Comparison of ENCODE assay signal across 8 cellular contexts in genomic region chr6:52284131-52284459, GRCh38. TPM values are rescaled to one million over a fixed set of nuclear protein-coding genes. Genes with fewer than 3 reads are reported as not detected.
DNase-seq lines count a peak whose midpoint lies in the region; ATAC-seq, FAIRE-seq and TF ChIP-seq lines count a peak whose summit lies in the region.

No MANE protein-coding gene starts in this region.

- intact Hi-C loops in testis (cut with DNase I; ENCODE audit: low total_unique reads): loop anchor here (10.0 kb wide), 1 partner anchor 111 kb away; no protein-coding TSS in a partner anchor

- no peak overlapping the region for H2BK120ac ChIP-seq in mesenchymal stem cell (ENCODE audit: low read depth, low read length)

- no peak overlapping the region for H2BK12ac ChIP-seq in mesenchymal stem cell (ENCODE audit: low read length in 2 of 2)

- H2AFZ ChIP-seq in mesenchymal stem cell (ENCODE audit: low read depth, low read length): peak overlapping the region; percentile 95

- peak overlapping the region in 1 of 2 experiments; percentile 76 for H3K18ac ChIP-seq in mesenchymal stem cell (ENCODE audit: low read depth in 1 of 2, low read length in 2 of 2)

- H3K23ac ChIP-seq in mesenchymal stem cell (ENCODE audit: low read length in 2 of 2): peak overlapping the region in 1 of 2 experiments; percentile 87

- no peak overlapping the region for H2AK5ac ChIP-seq in mesenchymal stem cell (ENCODE audit: low read length, severe bottlenecking)

- DNase-seq in NCI-H1436 (lab: John Stamatoyannopoulos, UW) (peak; percentile 8), NCI-H1436 treated with DMSO at 0.1 percent for 48 hours (lab: John Stamatoyannopoulos, UW) (no peak), NCI-H748 treated with DMSO at 0.1 percent for 48 hours (lab: John Stamatoyannopoulos, UW) (peak; percentile 77), bronchial epithelial cell (ENCODE audit: low read depth) (no peak), mesenchymal stem cell (peak; percentile 51), testis (peak; percentile 69), GF-D8 (lab: John Stamatoyannopoulos, UW) (no peak)

- peak overlapping the region; percentile 86 for H3K9ac ChIP-seq in mesenchymal stem cell (ENCODE audit: low read length)

- TF ChIP-seq CTCF in bronchial epithelial cell (IDR thresholded peaks at IDR 0.05; ENCODE audit: insufficient read depth, low read length, severe bottlenecking) (no peak), testis (IDR thresholded peaks at IDR 0.05) (no peak)

- H3K4ac ChIP-seq in mesenchymal stem cell (ENCODE audit: low read depth in 1 of 2, low read length in 2 of 2): peak overlapping the region in 1 of 2 experiments; percentile 67

- no peaks in the 10 kb centered on the region for H3K27me3 ChIP-seq in bronchial epithelial cell (ENCODE audit: control insufficient read depth, insufficient read depth, low read length)
- no peaks in the 10 kb centered on the region for H3K27me3 ChIP-seq in mesenchymal stem cell (ENCODE audit: control insufficient read depth in 1 of 2, insufficient read depth in 1 of 2, low read length in 2 of 2)
- H3K27me3 ChIP-seq in testis: no peaks in the 10 kb centered on the region

- H3K14ac ChIP-seq in mesenchymal stem cell (ENCODE audit: low read length in 2 of 2): peak overlapping the region in 1 of 2 experiments; percentile 30

- H3K4me1 ChIP-seq in mesenchymal stem cell (ENCODE audit: control insufficient read depth, insufficient read depth, low read depth, low read length): peaks cover 5% of the 10 kb centered on the region
- peaks cover 12% of the 10 kb centered on the region for H3K4me1 ChIP-seq in testis

- TF ChIP-seq POLR2A in testis (IDR thresholded peaks at IDR 0.05): no peak

- H4K91ac ChIP-seq in mesenchymal stem cell (ENCODE audit: low read length): no peak overlapping the region

- H3K27ac ChIP-seq in mesenchymal stem cell (ENCODE audit: low read length, poor library complexity, severe bottlenecking) (peak overlapping the region; percentile 8), testis (peak overlapping the region in 1 of 2 donors; percentile 59)

- FAIRE-seq in bronchial epithelial cell (lab: Jason Lieb, UNC): no peak

- H2BK5ac ChIP-seq in mesenchymal stem cell (ENCODE audit: low read depth, low read length, poor library complexity, severe bottlenecking): no peak overlapping the region

- H3K9me3 ChIP-seq in mesenchymal stem cell (ENCODE audit: control insufficient read depth, low read length): no peaks in the 10 kb centered on the region
- H3K9me3 ChIP-seq in testis: no peaks in the 10 kb centered on the region

- H3K4me2 ChIP-seq in mesenchymal stem cell (ENCODE audit: low read length, poor library complexity, severe bottlenecking): peak overlapping the region; percentile 89

- WGBS in mesenchymal stem cell: under 1% methylated on average over 14 of the region's 14 CpGs
- 0% methylated on average over 10 to 14 of the region's 14 CpGs for WGBS in testis, 2 donors

- peak; percentile 2 for ATAC-seq in HG03103 (IDR thresholded peaks at IDR 0.05; ENCODE audit: low read depth, unreplicated experiment)

- peaks cover 20% of the 10 kb centered on the region for H3K79me1 ChIP-seq in mesenchymal stem cell (replicated peaks; ENCODE audit: low read length, poor library complexity, severe bottlenecking)

- H3K4me3 ChIP-seq in bronchial epithelial cell (ENCODE audit: low read depth, low read length) (peak overlapping the region; percentile 76), mesenchymal stem cell (ENCODE audit: insufficient read depth in 1 of 2, low read depth in 1 of 2, low read length in 2 of 2) (peak overlapping the region; percentile 89 to 92), testis (peak overlapping the region; percentile 73 to 89)

- H3K36me3 ChIP-seq in bronchial epithelial cell (ENCODE audit: control insufficient read depth, insufficient read depth, low read length) (peaks cover 2% of the 10 kb centered on the region), mesenchymal stem cell (ENCODE audit: control insufficient read depth in 1 of 2, insufficient read depth in 2 of 2, low read depth in 1 of 2, low read length in 2 of 2) (peaks cover 11 to 36% of the 10 kb centered on the region in 2 experiments), testis (ENCODE audit: low read depth, missing control alignments) (no peaks in the 10 kb centered on the region)

- H4K8ac ChIP-seq in mesenchymal stem cell (ENCODE audit: low read length): no peak overlapping the region

- no peak overlapping the region for H2BK15ac ChIP-seq in mesenchymal stem cell (ENCODE audit: low read depth, poor library complexity, severe bottlenecking)

RNA-seq across cellular contexts. Expression of gene MCM3, which starts 0.4 kb away (rescaled TPM):
- 11.6 and 23.4 TPM in 2 replicates for total RNA-seq in bronchial epithelial cell
- polyA plus RNA-seq in mesenchymal stem cell (2013, experiment 1 of 2): 13.5 TPM
- 13.5 TPM for polyA plus RNA-seq in mesenchymal stem cell (2013, experiment 2 of 2)
- total RNA-seq in testis: 10 to 100 TPM; 53.4 to 55.9 TPM
- 41.1 TPM for polyA plus RNA-seq in testis (ENCODE audit: insufficient read depth, low read depth, low replicate concordance)

RNA-seq across cellular contexts. Expression of gene IL17F, which starts 39.8 kb away (rescaled TPM):
- not detected in 2 replicates for total RNA-seq in bronchial epithelial cell
- not detected for polyA plus RNA-seq in mesenchymal stem cell (2013, experiment 1 of 2)
- polyA plus RNA-seq in mesenchymal stem cell (2013, experiment 2 of 2): not detected
- not detected for total RNA-seq in testis
- not detected for polyA plus RNA-seq in testis (ENCODE audit: insufficient read depth, low read depth, low replicate concordance)

Comparison
In these comparisons a context has a peak if more than half of its experiments do, and no peak if none do; other contexts are left out.
1. DNase-seq: peak in NCI-H1436 (single experiment), NCI-H748 treated with DMSO at 0.1 percent for 48 hours (single experiment), mesenchymal stem cell (single experiment) and testis (single experiment); none in NCI-H1436 treated with DMSO at 0.1 percent for 48 hours (single experiment), bronchial epithelial cell (single experiment) and GF-D8 (single experiment).
2. Peak in every context shown above with its lines, with median percentiles within 50 percentile points of each other: H3K4me3 ChIP-seq.